In the genomic region with DNA sequence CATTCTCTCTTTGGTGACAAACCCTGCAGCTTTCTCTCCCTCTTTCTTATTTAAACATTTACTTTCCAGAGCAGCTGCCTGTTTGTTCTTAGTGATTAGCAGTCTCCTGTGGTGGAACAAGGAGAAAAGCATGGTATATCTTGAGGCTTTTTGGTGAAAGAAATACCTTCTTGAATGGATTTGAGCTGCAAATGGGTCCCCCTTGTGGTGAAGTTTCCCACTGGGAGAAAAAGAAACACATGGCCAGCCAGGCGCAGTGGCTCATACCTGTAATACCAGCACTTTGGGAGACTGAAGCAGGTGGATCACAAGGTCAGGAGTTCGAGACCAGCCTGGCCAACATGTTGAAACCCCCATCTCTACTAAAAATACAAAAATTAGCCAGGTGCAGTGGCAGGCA, we compare ENCODE assay signal across 8 cellular contexts. TPM values are rescaled to one million over a fixed set of nuclear protein-coding genes. Genes with fewer than 3 reads are reported as not detected.
DNase-seq lines count a peak whose midpoint lies in the region; ATAC-seq and TF ChIP-seq lines count a peak whose summit lies in the region.
"Had no signal": no experiment of that assay in that cellular context is flagged by ENCODE, and none has a peak within 500 bp of the region (broad histone marks: within the 10 kb centered on the region; RNA-seq: fewer than 3 reads in every experiment).

No MANE protein-coding gene starts in this region.

- H3K4me2 ChIP-seq in mammary epithelial cell (ENCODE audit: insufficient read depth, low read depth, low read length) = no peak overlapping the region

- dilution Hi-C loops in mammary epithelial cell (cut with HindIII; ENCODE audit: low sequenced_read_pairs) = no loop called here

- H3K9ac ChIP-seq in mammary epithelial cell (ENCODE audit: insufficient read depth, low read length) = no peak overlapping the region

- WGBS in mammary epithelial cell (ENCODE audit: low coverage, missing lambda C conversion rate) = 70% methylated on average over 2 of the region's 2 CpGs

- H3K4me3 ChIP-seq in GM06990 (replicated peaks; ENCODE audit: low read depth, low read length) = no peak overlapping the region
- H3K4me3 ChIP-seq in mammary epithelial cell (replicated peaks in 1 of 3; ENCODE audit: insufficient read depth in 1 of 3, low read depth in 2 of 3, low read length in 3 of 3) = no peak overlapping the region
- no peak overlapping the region for H3K4me3 ChIP-seq in neutrophil (ENCODE audit: low read depth in 1 of 2, low read length in 1 of 2)
- H3K4me3 ChIP-seq: sigmoid colon had no signal

- intact Hi-C loops in mammary epithelial cell (cut with micrococcal nuclease) = no loop called here

- ATAC-seq in HG03571 (IDR thresholded peaks at IDR 0.05; ENCODE audit: unreplicated experiment) (no peak), HG03196 (IDR thresholded peaks at IDR 0.05; ENCODE audit: unreplicated experiment) (no peak)

- in situ Hi-C loops in mammary epithelial cell (cut with MboI; ENCODE audit: low sequenced_read_pairs in 2 of 2) = no loop called here

- no peaks in the 10 kb centered on the region for H3K4me1 ChIP-seq in mammary epithelial cell (ENCODE audit: insufficient read depth, low read length)
- H3K4me1 ChIP-seq in neutrophil (ENCODE audit: control insufficient read depth in 1 of 2, insufficient read depth in 1 of 2, low read depth in 1 of 2, low read length in 1 of 2) = peaks cover 9 to 32% of the 10 kb centered on the region in 2 experiments
- H3K4me1 ChIP-seq: sigmoid colon had no signal

- no peaks in the 10 kb centered on the region for H4K20me1 ChIP-seq in mammary epithelial cell (ENCODE audit: insufficient read depth, low read length)

- no TSS peak for BruUV-seq in mammary epithelial cell (replicated peaks; lab: Mats Ljungman, UMichigan)

- TF ChIP-seq CTCF in GM06990 (IDR thresholded peaks at IDR 0.05; ENCODE audit: insufficient read depth, low read length, poor library complexity, severe bottlenecking) = peak; percentile 38
- peak; percentile 11 to 50 for TF ChIP-seq CTCF in mammary epithelial cell (conservative IDR thresholded peaks at IDR 0.05 in 1 of 2, IDR thresholded peaks at IDR 0.05 in 1 of 2; ENCODE audit: extremely low read depth in 1 of 2, insufficient read depth in 1 of 2, low read depth in 1 of 2, low read length in 2 of 2)
- peak; percentile 25 for TF ChIP-seq CTCF in neutrophil (IDR thresholded peaks at IDR 0.05)

- no peak overlapping the region for H2AFZ ChIP-seq in mammary epithelial cell (ENCODE audit: low read depth, low read length)

- H3K9me3 ChIP-seq in mammary epithelial cell (replicated peaks; ENCODE audit: insufficient read depth, low read length) = no peaks in the 10 kb centered on the region
- no peaks in the 10 kb centered on the region for H3K9me3 ChIP-seq in neutrophil
- H3K9me3 ChIP-seq: sigmoid colon had no signal

- H3K27me3 ChIP-seq in GM06990 (replicated peaks; ENCODE audit: control insufficient read depth, insufficient read depth, low read length) = no peaks in the 10 kb centered on the region
- no peaks in the 10 kb centered on the region for H3K27me3 ChIP-seq in mammary epithelial cell (ENCODE audit: insufficient read depth, low read length)
- no peaks in the 10 kb centered on the region for H3K27me3 ChIP-seq in neutrophil
- H3K27me3 ChIP-seq: sigmoid colon had no signal

- H3K27ac ChIP-seq in mammary epithelial cell (ENCODE audit: insufficient read depth, low read depth, low read length) (no peak overlapping the region), neutrophil (peak overlapping the region; percentile 1)
- H3K27ac ChIP-seq: sigmoid colon had no signal

- no peaks in the 10 kb centered on the region for H3K36me3 ChIP-seq in GM06990 (ENCODE audit: control insufficient read depth, insufficient read depth, low read length)
- H3K36me3 ChIP-seq in mammary epithelial cell (ENCODE audit: insufficient read depth, low read length) = no peaks in the 10 kb centered on the region
- no peaks in the 10 kb centered on the region for H3K36me3 ChIP-seq in neutrophil
- H3K36me3 ChIP-seq: sigmoid colon had no signal

- CTCF ChIA-PET in mammary epithelial cell (lab: Charles Lee; ENCODE audit: low non-redundant PET) = interaction anchor here (0.6 kb wide), 2 partner anchors 59 to 230 kb away, joined by 3 to 4 read pairs; no protein-coding TSS in a partner anchor

- no peaks in the 10 kb centered on the region for H3K79me2 ChIP-seq in mammary epithelial cell (ENCODE audit: insufficient read depth, low read length)

- DNase-seq in GM06990 (ENCODE audit: extremely low read depth, insufficient read length) (no peak), LHCN-M2 (ENCODE audit: low read depth) (peak; percentile 14), mammary epithelial cell (no peak)
- no peak for DNase-seq in stimulated activated CD4-positive, alpha-beta T cell treated with anti-CD3 and anti-CD28 coated beads, Interleukin-2, amount 100 ng/mL, for 24 hours
- DNase-seq: sigmoid colon had no signal

RNA-seq across cellular contexts. Expression of a gene that starts 48.3 kb away (rescaled TPM):
- total RNA-seq in LHCN-M2 (2014; rRNA removed) (0.80 and 1.7 TPM in 2 replicates), mammary epithelial cell (under 1 TPM in 1 of 2 donors, not detected in 1; 0.33 TPM)
- polyA plus RNA-seq in LHCN-M2 (2012) = not detected
- 0.48 TPM for polyA plus RNA-seq in mammary epithelial cell
- not detected for polyA minus RNA-seq in mammary epithelial cell
